ENCODE assay signal across 8 cellular contexts in the genomic region with DNA sequence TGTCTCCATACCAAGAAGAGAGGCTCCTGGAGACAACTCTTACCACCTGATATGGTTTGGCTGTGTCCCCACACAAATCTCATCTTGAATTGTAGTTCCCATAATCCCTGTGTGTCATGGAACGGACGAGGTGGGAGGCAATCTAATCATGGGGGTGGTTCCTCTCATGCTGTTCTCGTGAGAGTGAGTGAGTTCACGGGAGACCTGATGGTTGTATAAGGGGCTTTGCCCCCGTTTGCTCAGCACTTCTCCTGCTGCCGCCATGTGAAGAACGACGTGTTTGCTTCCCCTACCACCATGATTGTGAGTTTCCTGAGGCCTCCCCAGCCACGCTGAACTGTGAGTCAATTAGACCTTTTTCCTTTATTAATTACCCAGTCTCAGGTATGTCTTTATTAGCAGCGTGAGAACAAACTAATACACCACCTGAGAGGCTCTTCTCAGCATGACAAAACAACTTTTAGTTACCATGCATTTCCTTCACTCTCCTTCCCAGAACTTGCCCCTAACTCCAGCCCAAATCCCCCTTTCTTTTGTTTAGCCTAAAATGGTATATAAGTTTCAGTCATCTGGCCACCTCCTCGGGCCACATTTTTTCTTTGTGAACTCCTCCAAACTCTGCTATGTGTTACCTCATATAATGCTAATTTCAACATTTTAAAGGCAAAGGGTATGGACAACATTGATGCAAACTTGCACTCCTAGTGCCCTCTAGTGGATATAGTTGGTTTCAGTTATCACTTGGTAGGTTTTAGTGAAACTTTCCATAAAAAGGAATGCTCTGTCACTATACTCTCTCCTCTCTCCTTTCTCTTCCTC. TPM values are rescaled to one million over a fixed set of nuclear protein-coding genes. Genes with fewer than 3 reads are reported as not detected.
DNase-seq lines count a peak whose midpoint lies in the region; ATAC-seq and TF ChIP-seq lines count a peak whose summit lies in the region.

No MANE protein-coding gene starts in this region.

- H3K27me3 Mint-ChIP-seq in mesothelial cell of epicardium (ENCODE audit: low read depth): no peaks in the 10 kb centered on the region

- TF ChIP-seq CTCF in OCI-LY7 (conservative IDR thresholded peaks at IDR 0.05; ENCODE audit: low read length) (peak; percentile 81), dorsolateral prefrontal cortex (IDR thresholded peaks at IDR 0.05 in 54 of 56, conservative IDR thresholded peaks at IDR 0.05 in 2 of 56; ENCODE audit: low read depth in 1 of 56, partially characterized antibody in 56 of 56) (peak; percentile 46 to 83 (median 71)), mesothelial cell of epicardium (IDR thresholded peaks at IDR 0.05; ENCODE audit: unreplicated experiment) (peak; percentile 81)

- no peaks in the 10 kb centered on the region for H4K20me1 ChIP-seq in OCI-LY7 (ENCODE audit: insufficient read depth, low read length)

- intact Hi-C loops in OCI-LY7 (cut with micrococcal nuclease; ENCODE audit: unreplicated experiment): loop anchor here (2.0 to 10.0 kb wide), 2 partner anchors 135 to 263 kb away; no protein-coding TSS in a partner anchor
- intact Hi-C loops in dorsolateral prefrontal cortex (cut with DNase I): no loop called here

- H3K4me3 Mint-ChIP-seq in mesothelial cell of epicardium: no peak overlapping the region

- no peaks in the 10 kb centered on the region for H3K9me3 Mint-ChIP-seq in mesothelial cell of epicardium

- H2AFZ ChIP-seq in OCI-LY7 (ENCODE audit: low read length): no peak overlapping the region

- H3K27me3 ChIP-seq in HUES64 (ENCODE audit: insufficient read depth, low read length) (no peaks in the 10 kb centered on the region), dorsolateral prefrontal cortex (no peaks in the 10 kb centered on the region)

- no TSS peak for BruUV-seq in OCI-LY7 (replicated peaks; lab: Mats Ljungman, UMichigan)

- H3K4me3 ChIP-seq in HUES64 (ENCODE audit: low read length): no peak overlapping the region
- H3K4me3 ChIP-seq in OCI-LY7 (ENCODE audit: low read depth, low read length, poor library complexity, severe bottlenecking): no peak overlapping the region
- H3K4me3 ChIP-seq in dorsolateral prefrontal cortex: no peak overlapping the region

- DNase-seq in EL (peak; percentile 33), OCI-LY7 (ENCODE audit: low spot score) (peak; percentile 50), dorsolateral prefrontal cortex (no peak), mesothelial cell of epicardium (ENCODE audit: low spot score in 2 of 2, unreplicated experiment in 2 of 2) (no peak), NK-92 (lab: John Stamatoyannopoulos, UW; ENCODE audit: unreplicated experiment) (no peak)
- DNase-seq in effector CD4-positive, alpha-beta T cell: no peak

- no peaks in the 10 kb centered on the region for H3K36me3 Mint-ChIP-seq in mesothelial cell of epicardium

- H3K9ac ChIP-seq in HUES64 (ENCODE audit: low read depth, low read length): no peak overlapping the region

- no peaks in the 10 kb centered on the region for H3K79me2 ChIP-seq in OCI-LY7 (ENCODE audit: insufficient read depth, low read depth, low read length)

- POLR2A ChIA-PET in OCI-LY7 (lab: Charles Lee): no interaction called here

- H3K9me3 ChIP-seq in HUES64 (ENCODE audit: insufficient read depth, low read depth, low read length) (no peaks in the 10 kb centered on the region), OCI-LY7 (ENCODE audit: low read length) (no peaks in the 10 kb centered on the region)

- peak overlapping the region; percentile 87 for H3K27ac Mint-ChIP-seq in mesothelial cell of epicardium

- CTCF ChIA-PET in OCI-LY7 (lab: Charles Lee; ENCODE audit: unreplicated experiment): no interaction called here

- peaks cover 31% of the 10 kb centered on the region for H3K4me1 Mint-ChIP-seq in mesothelial cell of epicardium

- no peak overlapping the region for H3K4me2 ChIP-seq in OCI-LY7 (ENCODE audit: low read length)

- 59% methylated on average over 11 of the region's 11 CpGs for WGBS in HUES64

- no peaks in the 10 kb centered on the region for H3K9me2 ChIP-seq in OCI-LY7 (ENCODE audit: insufficient read depth, low read length)

- H3K36me3 ChIP-seq in HUES64 (ENCODE audit: insufficient read depth, low read length): no peaks in the 10 kb centered on the region
- no peaks in the 10 kb centered on the region for H3K36me3 ChIP-seq in OCI-LY7 (ENCODE audit: insufficient read depth, low read length)

- ATAC-seq in GM19452 (IDR thresholded peaks at IDR 0.05; ENCODE audit: unreplicated experiment): peak; percentile 67

- H3K4me1 ChIP-seq in HUES64 (ENCODE audit: insufficient read depth, low read length) (peaks cover 20% of the 10 kb centered on the region), OCI-LY7 (ENCODE audit: insufficient read depth, low read length, poor library complexity, severe bottlenecking) (no peaks in the 10 kb centered on the region)

- peak overlapping the region; percentile 47; the same call in 1 of the 2 replicates for H3K27ac ChIP-seq in HUES64 (ENCODE audit: low read depth, low read length)
- no peak overlapping the region for H3K27ac ChIP-seq in OCI-LY7 (ENCODE audit: low read depth, low read length, poor library complexity, severe bottlenecking)
- H3K27ac ChIP-seq in dorsolateral prefrontal cortex: no peak overlapping the region

RNA-seq across cellular contexts. Expression of a gene that starts 58.6 kb away (rescaled TPM):
- not detected for polyA plus RNA-seq in HUES64 (2013, experiment 1 of 2)
- polyA plus RNA-seq in HUES64 (2013, experiment 2 of 2): not detected
- not detected in 2 replicates for total RNA-seq in OCI-LY7 (2014; rRNA removed; shearing (Covaris generic))
- not detected in 2 replicates for total RNA-seq in OCI-LY7 (2022)
- 1 to 10 TPM in 11 of 120 experiments, under 1 TPM in 28, not detected in 81; 0.29 to 2.9 (median 0.75) TPM for total RNA-seq in dorsolateral prefrontal cortex
- not detected in 3 replicates for total RNA-seq in mesothelial cell of epicardium

Comparison
In these comparisons a context has a peak if more than half of its experiments do, and no peak if none do; other contexts are left out.
1. DNase-seq: peak in EL (single experiment) and OCI-LY7 (single experiment); none in dorsolateral prefrontal cortex (0 of 10), mesothelial cell of epicardium (0 of 2), NK-92 (single experiment) and effector CD4-positive, alpha-beta T cell (single experiment).
2. Peak in every context shown above with its lines, with median percentiles within 50 percentile points of each other: CTCF ChIP-seq.